ENCODE assay signal across 14 cellular contexts in genomic region chr2:26758790-26759321, GRCh38. TPM values are rescaled to one million over a fixed set of nuclear protein-coding genes. Genes with fewer than 3 reads are reported as not detected.
DNase-seq lines count a peak whose midpoint lies in the region; ATAC-seq, FAIRE-seq and TF ChIP-seq lines count a peak whose summit lies in the region.
"Had no signal": no experiment of that assay in that cellular context is flagged by ENCODE, and none has a peak within 500 bp of the region (broad histone marks: within the 10 kb centered on the region; RNA-seq: fewer than 3 reads in every experiment).

No MANE protein-coding gene starts in this region.

- H3K4me1 Mint-ChIP-seq in GM23338, result peaks cover 36% of the 10 kb centered on the region
- H3K4me1 Mint-ChIP-seq in astrocyte (ENCODE audit: low read depth, unreplicated experiment), result peaks cover 19% of the 10 kb centered on the region

- no peaks in the 10 kb centered on the region for H3K27me3 ChIP-seq in GM23338 (ENCODE audit: insufficient read depth)
- H3K27me3 ChIP-seq in astrocyte (ENCODE audit: insufficient read depth, low read length), result no peaks in the 10 kb centered on the region
- no peaks in the 10 kb centered on the region for H3K27me3 ChIP-seq in HepG2 (ENCODE audit: control insufficient read depth in 1 of 2, insufficient read depth in 2 of 2, low read length in 2 of 2)

- H3K27ac Mint-ChIP-seq in GM23338, result peak overlapping the region; percentile 96
- H3K27ac Mint-ChIP-seq in astrocyte (ENCODE audit: unreplicated experiment), result peak overlapping the region; percentile 98
- H3K27ac Mint-ChIP-seq: CD14-positive monocyte had no signal

- H3K4me1 ChIP-seq in GM23338 (ENCODE audit: insufficient read depth) (peaks cover 9% of the 10 kb centered on the region), astrocyte (ENCODE audit: insufficient read depth, low read length) (peaks cover 17% of the 10 kb centered on the region), HepG2 (ENCODE audit: insufficient read depth, low read length) (peaks cover 46% of the 10 kb centered on the region)

- ATAC-seq in GM23338 (no peak), HepG2 (no peak)

- H4K20me1 ChIP-seq in GM23338 (replicated peaks; ENCODE audit: insufficient read depth), result no peaks in the 10 kb centered on the region
- no peaks in the 10 kb centered on the region for H4K20me1 ChIP-seq in astrocyte (ENCODE audit: insufficient read depth, low read length)
- H4K20me1 ChIP-seq in HepG2 (ENCODE audit: insufficient read depth, low read length), result no peaks in the 10 kb centered on the region

- H2AFZ ChIP-seq in GM23338 (no peak overlapping the region), astrocyte (ENCODE audit: low read depth, low read length) (no peak overlapping the region), HepG2 (ENCODE audit: low read length) (no peak overlapping the region)

- intact Hi-C loops in HepG2 (cut with micrococcal nuclease; ENCODE audit: unreplicated experiment), result no loop called here

- no peaks in the 10 kb centered on the region for H3K79me2 ChIP-seq in GM23338 (replicated peaks; ENCODE audit: insufficient read depth)
- peaks cover under 1% of the 10 kb centered on the region for H3K79me2 ChIP-seq in astrocyte (ENCODE audit: insufficient read depth, low read length)
- no peaks in the 10 kb centered on the region for H3K79me2 ChIP-seq in HepG2 (ENCODE audit: insufficient read depth, low read length)

- TF ChIP-seq POLR2A in HepG2 (IDR thresholded peaks at IDR 0.05; ENCODE audit: insufficient read depth in 1 of 2, low read depth in 2 of 2, low read length in 2 of 2) (no peak), H54 (IDR thresholded peaks at IDR 0.05; ENCODE audit: low read depth, low read length) (no peak)

- H3K36me3 ChIP-seq in GM23338 (ENCODE audit: insufficient read depth) (no peaks in the 10 kb centered on the region), astrocyte (ENCODE audit: insufficient read depth, low read length) (no peaks in the 10 kb centered on the region), HepG2 (replicated peaks in 1 of 2; ENCODE audit: control insufficient read depth in 1 of 2, insufficient read depth in 2 of 2, low read length in 2 of 2) (no peaks in the 10 kb centered on the region)

- BruUV-seq in HepG2 (replicated peaks; lab: Mats Ljungman, UMichigan), result no TSS peak

- H3K9ac ChIP-seq in astrocyte (ENCODE audit: low read length), result peak overlapping the region; percentile 66
- H3K9ac ChIP-seq in HepG2 (ENCODE audit: insufficient read depth, low read depth, low read length), result peak overlapping the region; percentile 48

- CTCF ChIA-PET in HepG2 (lab: Yijun Ruan, JAX; ENCODE audit: low intra/inter-chr PET ratio, low total read pairs), result no interaction called here

- H3K4me3 ChIP-seq in GM23338 (no peak overlapping the region), astrocyte (ENCODE audit: insufficient read depth, low read depth, low read length) (no peak overlapping the region), HepG2 (replicated peaks in 1 of 3; ENCODE audit: insufficient read depth in 1 of 3, low read depth in 2 of 3, low read length in 3 of 3) (no peak overlapping the region)

- in situ Hi-C loops in HepG2 (cut with HindIII; ENCODE audit: extremely low pct_ligation_motif_present, low pct_unique_long_range_greater_than_20kb), result no loop called here

- H3K4me3 Mint-ChIP-seq in GM23338, result no peak overlapping the region; the same call in 2 of the 3 replicates
- peak overlapping the region; percentile 29 for H3K4me3 Mint-ChIP-seq in astrocyte (ENCODE audit: unreplicated experiment)
- H3K4me3 Mint-ChIP-seq: CD14-positive monocyte had no signal

- no peak for TF ChIP-seq RAD21 in HepG2 (CRISPR knock-in tag; IDR thresholded peaks at IDR 0.05)

- peak; percentile 52 for DNase-seq in A172 (ENCODE audit: low spot score)
- no peak for DNase-seq in GM23338 (ENCODE audit: low spot score)
- DNase-seq in astrocyte (ENCODE audit: low read depth), result peak; percentile 57
- no peak for DNase-seq in HepG2 (ENCODE audit: low spot score)
- DNase-seq in SK-N-DZ (ENCODE audit: low spot score), result no peak
- DNase-seq in ureter (ENCODE audit: low spot score), result no peak
- no peak for DNase-seq in NCI-H146 (lab: John Stamatoyannopoulos, UW)
- DNase-seq in H54 (ENCODE audit: insufficient read length, low spot score), result no peak
- DNase-seq: NCI-H774; occipital lobe; stimulated activated CD4-positive, alpha-beta T cell treated with anti-CD3 and anti-CD28 coated beads, Interleukin-4, amount 100 ng/mL, for 1 hour had no signal

- H3K9me3 Mint-ChIP-seq in GM23338, result no peaks in the 10 kb centered on the region
- H3K9me3 Mint-ChIP-seq in astrocyte (ENCODE audit: unreplicated experiment), result no peaks in the 10 kb centered on the region
- H3K9me3 Mint-ChIP-seq: CD14-positive monocyte had no signal

- WGBS in HepG2 (ENCODE audit: low lambda C conversion rate), result 78% methylated on average over 7 of the region's 7 CpGs

- H3K27ac ChIP-seq in GM23338 (ENCODE audit: low read depth) (peak overlapping the region; percentile 85; the same call in 1 of the 2 replicates), astrocyte (ENCODE audit: low read depth, low read length) (peak overlapping the region; percentile 85), HepG2 (ENCODE audit: extremely low read length, insufficient read depth, low read length) (no peak overlapping the region)

- no peak for TF ChIP-seq EP300 in HepG2 (IDR thresholded peaks at IDR 0.05; ENCODE audit: low read depth in 2 of 2, low read length in 2 of 2)
- no peak for TF ChIP-seq EP300 in HepG2 (CRISPR knock-in tag; IDR thresholded peaks at IDR 0.05; ENCODE audit: borderline replicate concordance)

- POLR2A ChIA-PET in HepG2 (lab: Yijun Ruan, JAX), result interaction anchor here (0.9 to 1.5 kb wide), 5 partner anchors 9 to 291 kb away, joined by 3 to 5 read pairs (median 3); partner anchors contain the start of gene CENPA

- H3K9me2 ChIP-seq in GM23338 (ENCODE audit: insufficient read depth), result no peaks in the 10 kb centered on the region

- H3K9me3 ChIP-seq in astrocyte (ENCODE audit: insufficient read depth, low read depth, low read length), result no peaks in the 10 kb centered on the region
- no peaks in the 10 kb centered on the region for H3K9me3 ChIP-seq in HepG2 (ENCODE audit: low read length)

- H3F3A ChIP-seq in GM23338 (replicated peaks; ENCODE audit: low read depth), result no peaks in the 10 kb centered on the region; the same call in 1 of the 2 replicates

- FAIRE-seq in astrocyte (lab: Jason Lieb, UNC) (no peak), HepG2 (lab: Jason Lieb, UNC) (no peak), H54 (lab: Jason Lieb, UNC) (no peak)
- FAIRE-seq: GM19239, islet of Langerhans had no signal

- H3K36me3 Mint-ChIP-seq in GM23338 (ENCODE audit: low read depth), result no peaks in the 10 kb centered on the region
- no peaks in the 10 kb centered on the region for H3K36me3 Mint-ChIP-seq in astrocyte (ENCODE audit: low read depth, unreplicated experiment)
- H3K36me3 Mint-ChIP-seq: CD14-positive monocyte had no signal

- TF ChIP-seq CTCF in GM23338 (conservative IDR thresholded peaks at IDR 0.05; ENCODE audit: low read depth in 2 of 2), result no peak
- no peak for TF ChIP-seq CTCF in astrocyte (IDR thresholded peaks at IDR 0.05; ENCODE audit: insufficient read depth, low read depth, low read length)
- no peak for TF ChIP-seq CTCF in HepG2 (CRISPR knock-in tag; IDR thresholded peaks at IDR 0.05)

- peaks cover 6% of the 10 kb centered on the region for H3K27me3 Mint-ChIP-seq in GM23338 (ENCODE audit: insufficient read depth, low read depth, poor library complexity)
- H3K27me3 Mint-ChIP-seq in astrocyte (ENCODE audit: low read depth, unreplicated experiment), result peaks cover 2% of the 10 kb centered on the region

- H3K4me2 ChIP-seq in GM23338 (0 out of 2 replicates have a peak overlapping the region, but pooled peaks have one; percentile 12), astrocyte (ENCODE audit: low read length) (peak overlapping the region; percentile 80), HepG2 (ENCODE audit: low read depth, low read length) (peak overlapping the region; percentile 73)

RNA-seq across cellular contexts. Expression of gene SLC35F6, which starts 5.2 kb away (rescaled TPM):
- 35.9 and 38.9 TPM in 2 replicates for total RNA-seq in A172 (2014; rRNA removed; shearing (Covaris generic))
- 10.8 and 15.0 TPM in 2 replicates for total RNA-seq in GM23338 (2014; rRNA removed; shearing (Covaris generic))
- polyA plus RNA-seq in GM23338 (2016; fragmentation: Nextera tagmentation; extraction: Ambion mirVana), result 4.9 and 6.0 TPM in 2 replicates
- total RNA-seq in astrocyte, result 41.9 and 42.5 TPM in 2 replicates
- total RNA-seq in HepG2 (2016; rRNA removed; fragmentation: Illumina TruSeq; extraction: Trizol), result 11.8 and 21.2 TPM in 2 replicates
- total RNA-seq in HepG2 (2016; cell fraction: cytosol; rRNA removed; fragmentation: Illumina TruSeq; extraction: Trizol; ENCODE audit: low read depth), result 3.5 and 3.7 TPM in 2 replicates
- 9.9 and 20.3 TPM in 2 replicates for total RNA-seq in HepG2 (2016; cell fraction: insoluble cytoplasmic fraction; rRNA removed; fragmentation: Illumina TruSeq; extraction: Trizol)
- 14.2 and 15.5 TPM in 2 replicates for total RNA-seq in HepG2 (2016; cell fraction: membrane; rRNA removed; fragmentation: Illumina TruSeq; extraction: Trizol)
- total RNA-seq in HepG2 (2016; cell fraction: nucleus; rRNA removed; fragmentation: Illumina TruSeq; extraction: Trizol), result 19.3 and 24.0 TPM in 2 replicates
- polyA plus RNA-seq in HepG2 (2011; rRNA removed), result 15.2 and 19.2 TPM in 2 replicates
- polyA plus RNA-seq in HepG2 (2011; cell fraction: cytosol; rRNA removed), result 16.7 and 16.8 TPM in 2 replicates
- 12.0 and 12.7 TPM in 2 replicates for polyA plus RNA-seq in HepG2 (2011; cell fraction: nucleus; rRNA removed)
- 7.1 and 9.5 TPM in 2 replicates for polyA plus RNA-seq in HepG2 (2012)
- 2.7 and 3.6 TPM in 2 replicates for polyA plus RNA-seq in HepG2 (2016; cell fraction: cytosol; fragmentation: Illumina TruSeq; extraction: Trizol; ENCODE audit: low read depth)
- polyA plus RNA-seq in HepG2 (2016; cell fraction: insoluble cytoplasmic fraction; fragmentation: Illumina TruSeq; extraction: Trizol; ENCODE audit: low read depth), result 7.6 and 11.6 TPM in 2 replicates
- polyA plus RNA-seq in HepG2 (2016; cell fraction: membrane; fragmentation: Illumina TruSeq; extraction: Trizol; ENCODE audit: low read depth), result 8.6 and 8.7 TPM in 2 replicates
- polyA plus RNA-seq in HepG2 (2016; cell fraction: nucleus; fragmentation: Illumina TruSeq; extraction: Trizol; ENCODE audit: insufficient read depth, low read depth), result 26.2 and 26.3 TPM in 2 replicates
- 75.6 and 115 TPM in 2 replicates for polyA minus RNA-seq in HepG2 (2011; rRNA and poly(A)+ RNA removed; ENCODE audit: low replicate concordance)
- 19.2 and 22.7 TPM in 2 replicates for polyA minus RNA-seq in HepG2 (2011; cell fraction: cytosol; rRNA and poly(A)+ RNA removed)
- 13.9 and 16.2 TPM in 2 replicates for polyA minus RNA-seq in HepG2 (2011; cell fraction: nucleus; rRNA and poly(A)+ RNA removed)
- 9.6 and 14.2 TPM in 2 replicates for polyA plus RNA-seq in SK-N-DZ (2014; cell fraction: cytosol; rRNA removed)
- 5.0 and 5.2 TPM in 2 replicates for polyA plus RNA-seq in SK-N-DZ (2014; cell fraction: nucleus; rRNA removed)
- 40.9 TPM for total RNA-seq in ureter

RNA-seq across cellular contexts. Expression of gene CENPA, which starts 27.0 kb away (rescaled TPM):
- total RNA-seq in A172 (2014; rRNA removed; shearing (Covaris generic)), result 35.8 and 44.3 TPM in 2 replicates
- 13.0 and 16.8 TPM in 2 replicates for total RNA-seq in GM23338 (2014; rRNA removed; shearing (Covaris generic))
- polyA plus RNA-seq in GM23338 (2016; fragmentation: Nextera tagmentation; extraction: Ambion mirVana) (24.2 and 26.3 TPM in 2 replicates), HepG2 (2011; rRNA removed) (19.6 and 28.5 TPM in 2 replicates)
- total RNA-seq in astrocyte (0.75 and 2.7 TPM in 2 replicates), HepG2 (2016; rRNA removed; fragmentation: Illumina TruSeq; extraction: Trizol) (38.5 and 45.8 TPM in 2 replicates), ureter (0.26 TPM)
- 27.1 and 37.2 TPM in 2 replicates for total RNA-seq in HepG2 (2016; cell fraction: cytosol; rRNA removed; fragmentation: Illumina TruSeq; extraction: Trizol; ENCODE audit: low read depth)
- 39.2 and 39.7 TPM in 2 replicates for total RNA-seq in HepG2 (2016; cell fraction: insoluble cytoplasmic fraction; rRNA removed; fragmentation: Illumina TruSeq; extraction: Trizol)
- 50.6 and 55.2 TPM in 2 replicates for total RNA-seq in HepG2 (2016; cell fraction: membrane; rRNA removed; fragmentation: Illumina TruSeq; extraction: Trizol)
- 16.6 and 16.9 TPM in 2 replicates for total RNA-seq in HepG2 (2016; cell fraction: nucleus; rRNA removed; fragmentation: Illumina TruSeq; extraction: Trizol)
- polyA plus RNA-seq in HepG2 (2011; cell fraction: cytosol; rRNA removed), result 18.7 and 25.1 TPM in 2 replicates
- polyA plus RNA-seq in HepG2 (2011; cell fraction: nucleus; rRNA removed), result 8.8 and 11.8 TPM in 2 replicates
- 10.6 and 18.8 TPM in 2 replicates for polyA plus RNA-seq in HepG2 (2012)
- 28.0 and 40.7 TPM in 2 replicates for polyA plus RNA-seq in HepG2 (2016; cell fraction: cytosol; fragmentation: Illumina TruSeq; extraction: Trizol; ENCODE audit: low read depth)
- 52.5 and 56.7 TPM in 2 replicates for polyA plus RNA-seq in HepG2 (2016; cell fraction: insoluble cytoplasmic fraction; fragmentation: Illumina TruSeq; extraction: Trizol; ENCODE audit: low read depth)
- polyA plus RNA-seq in HepG2 (2016; cell fraction: membrane; fragmentation: Illumina TruSeq; extraction: Trizol; ENCODE audit: low read depth), result 39.4 and 51.0 TPM in 2 replicates
- polyA plus RNA-seq in HepG2 (2016; cell fraction: nucleus; fragmentation: Illumina TruSeq; extraction: Trizol; ENCODE audit: insufficient read depth, low read depth), result 36.5 and 39.2 TPM in 2 replicates
- polyA minus RNA-seq in HepG2 (2011; rRNA and poly(A)+ RNA removed; ENCODE audit: low replicate concordance), result 18.6 and 61.4 TPM in 2 replicates
- polyA minus RNA-seq in HepG2 (2011; cell fraction: cytosol; rRNA and poly(A)+ RNA removed), result 6.7 and 8.0 TPM in 2 replicates
- 9.1 and 11.3 TPM in 2 replicates for polyA minus RNA-seq in HepG2 (2011; cell fraction: nucleus; rRNA and poly(A)+ RNA removed)
- polyA plus RNA-seq in SK-N-DZ (2014; cell fraction: cytosol; rRNA removed), result 21.6 and 41.6 TPM in 2 replicates
- polyA plus RNA-seq in SK-N-DZ (2014; cell fraction: nucleus; rRNA removed), result 12.3 and 21.0 TPM in 2 replicates
- polyA plus RNA-seq: CD14-positive monocyte had no signal

Comparison
In these comparisons a context has a peak if more than half of its experiments do, and no peak if none do; other contexts are left out.
1. DNase-seq: peak in A172 (single experiment) and astrocyte (single experiment); none in GM23338 (single experiment), HepG2 (single experiment), SK-N-DZ (single experiment), ureter (single experiment), NCI-H146 (single experiment) and H54 (single experiment).
2. H3K4me2 ChIP-seq: peak in every context shown above with its lines; median percentile 80 in astrocyte; 73 in HepG2; 12 in GM23338.